15 cellular contexts compared by ENCODE assay signal in genomic region chr2:131041402-131042160, GRCh38. TPM values are rescaled to one million over a fixed set of nuclear protein-coding genes. Genes with fewer than 3 reads are reported as not detected.
DNase-seq lines count a peak whose midpoint lies in the region; ATAC-seq and TF ChIP-seq lines count a peak whose summit lies in the region.
"Had no signal": no experiment of that assay in that cellular context is flagged by ENCODE, and none has a peak within 500 bp of the region (broad histone marks: within the 10 kb centered on the region; RNA-seq: fewer than 3 reads in every experiment).

No MANE protein-coding gene starts in this region.

- H3K4me1 Mint-ChIP-seq in activated CD4-positive, alpha-beta T cell treated with anti-CD3 and anti-CD28 coated beads, Interleukin-2, amount 10 ng/mL, durations not matched to agents 7 days and 5 days: peaks cover 27% of the 10 kb centered on the region
- peaks cover 9% of the 10 kb centered on the region in 2 experiments for H3K4me1 Mint-ChIP-seq in H9
- H3K4me1 Mint-ChIP-seq in activated naive CD8-positive, alpha-beta T cell treated with anti-CD3 and anti-CD28 coated beads, Interleukin-2, amount 50 U/mL, for 24 hours: peaks cover 31% of the 10 kb centered on the region

- H3K9me3 ChIP-seq in H9 (ENCODE audit: control insufficient read depth, low read depth, low read length) (no peaks in the 10 kb centered on the region), neuronal stem cell (replicated peaks in 1 of 2; ENCODE audit: control insufficient read depth in 2 of 2, insufficient read depth in 1 of 2, low read depth in 1 of 2, low read length in 2 of 2) (no peaks in the 10 kb centered on the region), upper lobe of right lung (no peaks in the 10 kb centered on the region)
- H3K9me3 ChIP-seq: Peyer's patch, tibial nerve had no signal

- H2BK12ac ChIP-seq in H9 (ENCODE audit: insufficient read length, low read depth, low read length) (no peak overlapping the region), neuronal stem cell (ENCODE audit: low read length) (no peak overlapping the region)

- H3K27ac Mint-ChIP-seq in activated CD4-positive, alpha-beta T cell treated with anti-CD3 and anti-CD28 coated beads, Interleukin-2, amount 10 ng/mL, durations not matched to agents 7 days and 5 days: peak overlapping the region; percentile 80
- peak overlapping the region; percentile 25 to 75 (median 46); a peak in 4 of 7 replicates for H3K27ac Mint-ChIP-seq in H9
- H3K27ac Mint-ChIP-seq in activated naive CD8-positive, alpha-beta T cell treated with anti-CD3 and anti-CD28 coated beads, Interleukin-2, amount 50 U/mL, for 24 hours: no peak overlapping the region
- H3K27ac Mint-ChIP-seq: endodermal cell had no signal

- no peaks in the 10 kb centered on the region for H3K23me2 ChIP-seq in H9 (ENCODE audit: insufficient read length, low read depth, low read length, poor library complexity, severe bottlenecking)

- H2AFZ ChIP-seq in H9 (ENCODE audit: low read length) (no peak overlapping the region), neuronal stem cell (ENCODE audit: low read length) (no peak overlapping the region)

- no peaks in the 10 kb centered on the region for H3K27me3 ChIP-seq in H9 (ENCODE audit: insufficient read depth, low read length)
- H3K27me3 ChIP-seq in neuronal stem cell (ENCODE audit: control insufficient read depth in 3 of 3, insufficient read depth in 3 of 3, low read depth in 1 of 3, low read length in 3 of 3): peaks cover 0 to 6% (median 0%) of the 10 kb centered on the region in 3 experiments
- peaks cover 11% of the 10 kb centered on the region for H3K27me3 ChIP-seq in upper lobe of right lung
- H3K27me3 ChIP-seq: tibial nerve had no signal

- H3K56ac ChIP-seq in H9 (ENCODE audit: insufficient read length, low read depth, low read length): no peak overlapping the region

- no peak overlapping the region for H2BK20ac ChIP-seq in H9 (ENCODE audit: low read depth, low read length, poor library complexity, severe bottlenecking)

- H2BK5ac ChIP-seq in H9 (ENCODE audit: insufficient read length, low read length) (no peak overlapping the region), neuronal stem cell (ENCODE audit: low read length) (no peak overlapping the region)

- CTCF ChIA-PET in activated CD4-positive, alpha-beta T cell treated with anti-CD3 and anti-CD28 coated beads, Interleukin-2, amount 10 ng/mL, durations not matched to agents 7 days and 5 days (lab: Charles Lee): interaction anchor here (0.8 to 1.3 kb wide), 3 partner anchors 9 to 12 kb away, joined by 3 to 5 read pairs (median 4); no protein-coding TSS in a partner anchor

- POLR2A ChIA-PET in activated CD4-positive, alpha-beta T cell treated with anti-CD3 and anti-CD28 coated beads, Interleukin-2, amount 10 ng/mL, durations not matched to agents 7 days and 5 days (lab: Charles Lee): interaction anchor here (0.6 kb wide), 1 partner anchor 669 kb away, joined by 3 read pairs; no protein-coding TSS in a partner anchor

- H4K5ac ChIP-seq in H9 (ENCODE audit: insufficient read length, low read depth, low read length): no peak overlapping the region

- H4K91ac ChIP-seq in H9 (ENCODE audit: insufficient read length, low read depth, low read length): no peak overlapping the region
- no peak overlapping the region for H4K91ac ChIP-seq in neuronal stem cell (ENCODE audit: low read depth, low read length, poor library complexity)

- no peak overlapping the region for H3K9ac ChIP-seq in H9 (ENCODE audit: extremely low read depth, insufficient read length, low read length)
- H3K9ac ChIP-seq in neuronal stem cell (ENCODE audit: low read depth, low read length, poor library complexity): no peak overlapping the region

- H3K4me2 ChIP-seq in H9 (ENCODE audit: insufficient read depth, insufficient read length, low read length) (no peak overlapping the region), neuronal stem cell (ENCODE audit: insufficient read depth, low read length, poor library complexity, severe bottlenecking) (no peak overlapping the region)

- ATAC-seq in activated naive CD8-positive, alpha-beta T cell treated with anti-CD3 and anti-CD28 coated beads, Interleukin-2, amount 50 U/mL, for 24 hours: no peak
- ATAC-seq in HG03159 (IDR thresholded peaks at IDR 0.05; ENCODE audit: unreplicated experiment): no peak
- no peak for ATAC-seq in upper lobe of right lung

- H2BK120ac ChIP-seq in H9 (ENCODE audit: low read depth, low read length, poor library complexity, severe bottlenecking) (no peak overlapping the region), neuronal stem cell (ENCODE audit: low read depth, low read length) (no peak overlapping the region)

- TF ChIP-seq CTCF in H9 (conservative IDR thresholded peaks at IDR 0.05): no peak
- no peak for TF ChIP-seq CTCF in upper lobe of right lung (IDR thresholded peaks at IDR 0.05)

- no peak overlapping the region for H3K4ac ChIP-seq in H9 (ENCODE audit: low read depth, low read length)
- H3K4ac ChIP-seq in neuronal stem cell (ENCODE audit: low read length): no peak overlapping the region

- H2BK15ac ChIP-seq in H9 (ENCODE audit: low read depth, low read length) (no peak overlapping the region), neuronal stem cell (ENCODE audit: low read length) (no peak overlapping the region)

- H3K36me3 ChIP-seq in neuronal stem cell (replicated peaks in 1 of 2; ENCODE audit: control insufficient read depth in 2 of 2, insufficient read depth in 2 of 2, low read length in 2 of 2) (peaks cover 8 to 11% of the 10 kb centered on the region in 2 donors), upper lobe of right lung (peaks cover 3% of the 10 kb centered on the region)

- DNase-seq in activated CD4-positive, alpha-beta T cell treated with anti-CD3 and anti-CD28 coated beads, Interleukin-2, amount 10 ng/mL, durations not matched to agents 7 days and 5 days: no peak
- no peak for DNase-seq in activated CD4-positive, alpha-beta T cell treated with anti-CD3 and anti-CD28 coated beads, Interleukin-2, amount 50 U/mL, for 4 hours
- DNase-seq in H9: no peak
- no peak for DNase-seq in activated naive CD8-positive, alpha-beta T cell treated with anti-CD3 and anti-CD28 coated beads, Interleukin-2, amount 50 U/mL, for 24 hours
- no peak for DNase-seq in neuronal stem cell (ENCODE audit: low spot score)
- no peak for DNase-seq in SIG-M5 treated with dmso at 0.1 percent for 504 hours (lab: John Stamatoyannopoulos, UW; ENCODE audit: unreplicated experiment)
- no peak for DNase-seq in upper lobe of right lung
- DNase-seq: central memory CD4-positive, alpha-beta T cell; KG1; NCI-H1105 treated with DMSO at 0.1 percent for 48 hours had no signal

- H3K79me2 ChIP-seq in H9 (ENCODE audit: insufficient read depth, low read length): no peaks in the 10 kb centered on the region

- no peak overlapping the region for H3K18ac ChIP-seq in H9 (ENCODE audit: insufficient read length, low read depth, low read length)
- H3K18ac ChIP-seq in neuronal stem cell (ENCODE audit: low read length): no peak overlapping the region

- no peaks in the 10 kb centered on the region for H3K79me1 ChIP-seq in H9 (ENCODE audit: insufficient read depth, low read depth, low read length, poor library complexity, severe bottlenecking)
- H3K79me1 ChIP-seq in neuronal stem cell (ENCODE audit: low read depth, low read length): no peaks in the 10 kb centered on the region

- H3K36me3 Mint-ChIP-seq in activated CD4-positive, alpha-beta T cell treated with anti-CD3 and anti-CD28 coated beads, Interleukin-2, amount 10 ng/mL, durations not matched to agents 7 days and 5 days (ENCODE audit: low read depth): peaks cover 6% of the 10 kb centered on the region
- H3K36me3 Mint-ChIP-seq in H9 (ENCODE audit: insufficient read depth in 1 of 3, low read depth in 3 of 3): peaks cover 0 to 5% (median 4%) of the 10 kb centered on the region in 3 experiments; a peak in 5 of 7 replicates
- H3K36me3 Mint-ChIP-seq in activated naive CD8-positive, alpha-beta T cell treated with anti-CD3 and anti-CD28 coated beads, Interleukin-2, amount 50 U/mL, for 24 hours (ENCODE audit: low read depth): no peaks in the 10 kb centered on the region

- H3K4me1 ChIP-seq in H9 (ENCODE audit: insufficient read depth, low read length): no peaks in the 10 kb centered on the region
- H3K4me1 ChIP-seq in neuronal stem cell (ENCODE audit: control insufficient read depth in 2 of 2, insufficient read depth in 1 of 2, low read depth in 1 of 2, low read length in 2 of 2): no peaks in the 10 kb centered on the region
- no peaks in the 10 kb centered on the region for H3K4me1 ChIP-seq in upper lobe of right lung

- H2AK5ac ChIP-seq in H9 (ENCODE audit: insufficient read length, low read length) (no peak overlapping the region), neuronal stem cell (ENCODE audit: low read depth, low read length) (no peak overlapping the region)

- H3K9me3 Mint-ChIP-seq in activated CD4-positive, alpha-beta T cell treated with anti-CD3 and anti-CD28 coated beads, Interleukin-2, amount 10 ng/mL, durations not matched to agents 7 days and 5 days: no peaks in the 10 kb centered on the region
- no peaks in the 10 kb centered on the region; a peak in 1 of 5 replicates for H3K9me3 Mint-ChIP-seq in H9
- H3K9me3 Mint-ChIP-seq in activated naive CD8-positive, alpha-beta T cell treated with anti-CD3 and anti-CD28 coated beads, Interleukin-2, amount 50 U/mL, for 24 hours: no peaks in the 10 kb centered on the region
- H3K9me3 Mint-ChIP-seq: endodermal cell had no signal

- H3K27me3 Mint-ChIP-seq in activated CD4-positive, alpha-beta T cell treated with anti-CD3 and anti-CD28 coated beads, Interleukin-2, amount 10 ng/mL, durations not matched to agents 7 days and 5 days: peaks cover 2% of the 10 kb centered on the region
- H3K27me3 Mint-ChIP-seq in H9 (ENCODE audit: low read depth): peaks cover 4% of the 10 kb centered on the region
- H3K27me3 Mint-ChIP-seq in activated naive CD8-positive, alpha-beta T cell treated with anti-CD3 and anti-CD28 coated beads, Interleukin-2, amount 50 U/mL, for 24 hours: peaks cover 2% of the 10 kb centered on the region

- H4K8ac ChIP-seq in H9 (replicated peaks; ENCODE audit: insufficient read length, low read depth, low read length) (no peak overlapping the region), neuronal stem cell (ENCODE audit: low read depth, low read length) (no peak overlapping the region)

- no CpG with 5 or more reads among the region's 14 CpGs for WGBS in H9 (ENCODE audit: extremely low coverage, insufficient read length, low lambda C conversion rate)
- WGBS in neuronal stem cell (ENCODE audit: extremely low coverage in 2 of 2, insufficient read length in 2 of 2, insufficient replicate concordance in 1 of 2), 2 donors: no CpG with 5 or more reads among the region's 14 CpGs

- peak overlapping the region; percentile 70 for H3K4me3 Mint-ChIP-seq in activated CD4-positive, alpha-beta T cell treated with anti-CD3 and anti-CD28 coated beads, Interleukin-2, amount 10 ng/mL, durations not matched to agents 7 days and 5 days
- H3K4me3 Mint-ChIP-seq in H9: no peak overlapping the region
- H3K4me3 Mint-ChIP-seq in activated naive CD8-positive, alpha-beta T cell treated with anti-CD3 and anti-CD28 coated beads, Interleukin-2, amount 50 U/mL, for 24 hours: peak overlapping the region; percentile 18
- H3K4me3 Mint-ChIP-seq: endodermal cell had no signal

- intact Hi-C loops in upper lobe of right lung (cut with DNase I): no loop called here

- peaks cover 2% of the 10 kb centered on the region for H4K20me1 ChIP-seq in H9 (ENCODE audit: control insufficient read depth, insufficient read depth, insufficient read length)

- H3K4me3 ChIP-seq in neuronal stem cell (ENCODE audit: low read length in 2 of 2) (peak overlapping the region in 1 of 2 donors; percentile 58), upper lobe of right lung (no peak overlapping the region)
- H3K4me3 ChIP-seq: Peyer's patch, skin epidermis, tibial nerve had no signal

- H3K27ac ChIP-seq in H9 (ENCODE audit: insufficient read length, low read depth, low read length) (no peak overlapping the region), neuronal stem cell (replicated peaks; ENCODE audit: low read length) (no peak overlapping the region), upper lobe of right lung (no peak overlapping the region)
- H3K27ac ChIP-seq: Peyer's patch, tibial nerve had no signal

- H3K23ac ChIP-seq in H9 (ENCODE audit: insufficient read length, low read depth, low read length): no peak overlapping the region
- peak overlapping the region; percentile 11 for H3K23ac ChIP-seq in neuronal stem cell (ENCODE audit: low read depth, low read length, poor library complexity)

- H3K14ac ChIP-seq in H9 (ENCODE audit: insufficient read depth, low read length) (no peak overlapping the region), neuronal stem cell (ENCODE audit: low read length) (no peak overlapping the region)

- no peak overlapping the region for H3T11ph ChIP-seq in H9 (ENCODE audit: low read length)

RNA-seq across cellular contexts. Expression of gene FAM168B, which starts 51.7 kb away (rescaled TPM):
- total RNA-seq in activated CD4-positive, alpha-beta T cell treated with anti-CD3 and anti-CD28 coated beads, Interleukin-2, amount 10 ng/mL, durations not matched to agents 7 days and 5 days: 10 to 100 TPM; 52.7 to 53.3 TPM
- total RNA-seq in H9 (2021) (75.1 and 81.4 TPM in 2 replicates), upper lobe of right lung (77.8 TPM)
- polyA plus RNA-seq in neuronal stem cell (2013, experiment 1 of 2): 73.9 TPM
- 72.7 TPM for polyA plus RNA-seq in neuronal stem cell (2013, experiment 2 of 2)

Comparison
In these comparisons a context has a peak if more than half of its experiments do, and no peak if none do; other contexts are left out.
1. H3K4me3 Mint-ChIP-seq: peak in activated CD4-positive, alpha-beta T cell treated with anti-CD3 and anti-CD28 coated beads, Interleukin-2, amount 10 ng/mL, durations not matched to agents 7 days and 5 days (single experiment) and activated naive CD8-positive, alpha-beta T cell treated with anti-CD3 and anti-CD28 coated beads, Interleukin-2, amount 50 U/mL, for 24 hours (single experiment); none in H9 (0 of 2).